20 cellular contexts compared by ENCODE assay signal in the genomic region with DNA sequence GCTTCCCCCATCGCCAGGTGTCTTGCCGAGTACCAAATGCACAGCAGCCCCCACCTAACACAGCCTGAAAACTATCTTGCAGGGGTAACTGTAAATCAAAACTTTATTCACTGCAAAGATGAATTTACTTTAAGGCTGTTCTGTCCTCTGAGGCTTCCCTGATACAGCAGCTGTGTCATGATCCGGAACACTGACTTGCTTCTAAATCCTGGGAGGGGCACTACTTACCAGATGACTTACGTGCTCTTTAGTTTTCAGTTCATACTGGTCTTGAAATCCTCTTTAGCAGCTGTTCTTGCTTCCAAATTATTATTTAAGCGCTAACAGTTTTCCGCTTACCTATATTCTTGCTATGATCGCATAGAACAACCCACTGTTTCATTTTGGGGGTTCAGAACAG. TPM values are rescaled to one million over a fixed set of nuclear protein-coding genes. Genes with fewer than 3 reads are reported as not detected.
"Had no signal": no experiment of that assay in that cellular context is flagged by ENCODE, and none has a peak within 500 bp of the region (broad histone marks: within the 10 kb centered on the region; RNA-seq: fewer than 3 reads in every experiment).

No MANE protein-coding gene starts in this region.

- H3K27me3 ChIP-seq: adrenal gland, breast epithelium, ovary, right lobe of liver, tibial artery had no signal

- H3K4me3 ChIP-seq: adrenal gland, breast epithelium, coronary artery, mucosa of descending colon, ovary, right lobe of liver, spleen, tibial artery had no signal

- H3K27ac ChIP-seq: adrenal gland, breast epithelium, coronary artery, ovary, right lobe of liver, spleen, tibial artery had no signal

- H3K36me3 ChIP-seq: adrenal gland, breast epithelium, ovary, right lobe of liver, spleen, tibial artery had no signal

- DNase-seq: activated CD4-positive, alpha-beta T cell treated with anti-CD3 and anti-CD28 coated beads for 36 hours; activated CD4-positive, alpha-beta T cell treated with anti-CD3 and anti-CD28 coated beads, Interleukin-2, amount 50 U/mL, for 48 hours; activated gamma-delta T cell treated with Interleukin-2 at 50 U/mL for 16 hours; adrenal gland; erythroblast; foreskin melanocyte; head of caudate nucleus; kidney glomerular epithelial cell; mucosa of descending colon; naive thymus-derived CD8-positive, alpha-beta T cell; ovary; right lobe of liver; spleen; stimulated activated CD4-positive, alpha-beta T cell treated with anti-CD3 and anti-CD28 coated beads, Interleukin-4, amount 100 ng/mL, for 4 hours; stimulated activated naive B cell treated with anti-CD40 and anti-IgM and Interleukin-4, amounts not matched to agents 10 μg/mL and 1 μg/mL and 100 μg/mL, for 72 hours; T-helper 2 cell; tibial artery had no signal

- H3K9me3 ChIP-seq: adrenal gland, mucosa of descending colon, ovary, right lobe of liver had no signal

- ATAC-seq: activated CD4-positive, alpha-beta T cell treated with anti-CD3 and anti-CD28 coated beads for 36 hours; activated naive CD4-positive, alpha-beta T cell treated with anti-CD3 and anti-CD28 coated beads, Interleukin-2, amount 50 U/mL, for 72 hours; mucosa of descending colon; naive thymus-derived CD8-positive, alpha-beta T cell; right lobe of liver; stimulated activated naive B cell treated with anti-CD40 and anti-IgM and Interleukin-4, amounts not matched to agents 10 μg/mL and 1 μg/mL and 100 μg/mL, for 72 hours had no signal

- H3K4me1 ChIP-seq: breast epithelium, right lobe of liver had no signal

RNA-seq across cellular contexts. Expression of a gene that starts 4.9 kb away (rescaled TPM):
- total RNA-seq: activated CD4-positive, alpha-beta T cell treated with anti-CD3 and anti-CD28 coated beads for 36 hours; activated naive CD4-positive, alpha-beta T cell treated with anti-CD3 and anti-CD28 coated beads, Interleukin-2, amount 50 U/mL, for 72 hours; naive thymus-derived CD8-positive, alpha-beta T cell had no signal
- polyA plus RNA-seq: naive thymus-derived CD8-positive, alpha-beta T cell had no signal
